ENCODE assay signal across 1 cellular context in the genomic region with DNA sequence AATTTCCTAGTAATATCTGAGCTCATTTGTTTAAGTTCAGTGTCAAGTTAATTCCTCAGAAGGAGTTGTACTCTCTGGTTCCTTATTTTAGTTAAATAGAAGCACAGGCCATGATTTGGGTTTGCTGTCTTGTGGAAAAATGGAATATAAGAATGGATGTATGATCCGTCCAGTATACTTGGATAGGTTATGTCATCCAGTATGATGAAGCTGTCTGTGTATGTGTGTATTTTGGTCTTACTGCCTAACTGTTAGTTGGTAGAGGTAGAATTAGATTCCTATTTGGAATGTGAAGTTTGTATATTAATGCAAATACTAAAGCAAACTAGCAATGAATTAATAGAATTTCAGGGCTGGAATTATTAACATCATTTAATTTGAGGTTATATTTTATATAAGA.
TF ChIP-seq lines count a peak whose summit lies in the region.

No MANE protein-coding gene starts in this region.

TF ChIP-seq in GM12878, 131 proteins besides CTCF, POLR2A, EP300 and RAD21:
- no peak for TF ChIP-seq BCL3 (IDR thresholded peaks at IDR 0.05; ENCODE audit: borderline replicate concordance, insufficient read depth, low read depth, low read length, poor library complexity, severe bottlenecking)
- no peak for TF ChIP-seq HCFC1 (IDR thresholded peaks at IDR 0.05; ENCODE audit: low read length)
- TF ChIP-seq MYB (IDR thresholded peaks at IDR 0.05; ENCODE audit: borderline replicate concordance, low read depth, low read length), result no peak
- TF ChIP-seq E2F8 (IDR thresholded peaks at IDR 0.05; ENCODE audit: low read depth, partially characterized antibody), result no peak
- TF ChIP-seq RB1 (IDR thresholded peaks at IDR 0.05; ENCODE audit: borderline replicate concordance), result no peak
- TF ChIP-seq IKZF2 (IDR thresholded peaks at IDR 0.05), result no peak
- TF ChIP-seq, protein P1, sequence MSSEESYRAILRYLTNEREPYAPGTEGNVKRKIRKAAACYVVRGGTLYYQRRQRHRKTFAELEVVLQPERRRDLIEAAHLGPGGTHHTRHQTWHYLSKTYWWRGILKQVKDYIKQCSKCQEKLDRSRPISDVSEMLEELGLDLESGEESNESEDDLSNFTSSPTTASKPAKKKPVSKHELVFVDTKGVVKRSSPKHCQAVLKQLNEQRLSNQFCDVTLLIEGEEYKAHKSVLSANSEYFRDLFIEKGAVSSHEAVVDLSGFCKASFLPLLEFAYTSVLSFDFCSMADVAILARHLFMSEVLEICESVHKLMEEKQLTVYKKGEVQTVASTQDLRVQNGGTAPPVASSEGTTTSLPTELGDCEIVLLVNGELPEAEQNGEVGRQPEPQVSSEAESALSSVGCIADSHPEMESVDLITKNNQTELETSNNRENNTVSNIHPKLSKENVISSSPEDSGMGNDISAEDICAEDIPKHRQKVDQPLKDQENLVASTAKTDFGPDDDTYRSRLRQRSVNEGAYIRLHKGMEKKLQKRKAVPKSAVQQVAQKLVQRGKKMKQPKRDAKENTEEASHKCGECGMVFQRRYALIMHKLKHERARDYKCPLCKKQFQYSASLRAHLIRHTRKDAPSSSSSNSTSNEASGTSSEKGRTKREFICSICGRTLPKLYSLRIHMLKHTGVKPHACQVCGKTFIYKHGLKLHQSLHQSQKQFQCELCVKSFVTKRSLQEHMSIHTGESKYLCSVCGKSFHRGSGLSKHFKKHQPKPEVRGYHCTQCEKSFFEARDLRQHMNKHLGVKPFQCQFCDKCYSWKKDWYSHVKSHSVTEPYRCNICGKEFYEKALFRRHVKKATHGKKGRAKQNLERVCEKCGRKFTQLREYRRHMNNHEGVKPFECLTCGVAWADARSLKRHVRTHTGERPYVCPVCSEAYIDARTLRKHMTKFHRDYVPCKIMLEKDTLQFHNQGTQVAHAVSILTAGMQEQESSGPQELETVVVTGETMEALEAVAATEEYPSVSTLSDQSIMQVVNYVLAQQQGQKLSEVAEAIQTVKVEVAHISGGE (CRISPR knock-in tag; IDR thresholded peaks at IDR 0.05), result no peak
- TF ChIP-seq NRF1 (conservative IDR thresholded peaks at IDR 0.05; ENCODE audit: low read depth, low read length), result no peak
- no peak for TF ChIP-seq SUZ12 (IDR thresholded peaks at IDR 0.05; ENCODE audit: unreplicated experiment)
- TF ChIP-seq TBL1XR1 (IDR thresholded peaks at IDR 0.05; ENCODE audit: low read depth, low read length), result no peak
- no peak for TF ChIP-seq NR2C1 (IDR thresholded peaks at IDR 0.05)
- no peak for TF ChIP-seq RELB (IDR thresholded peaks at IDR 0.05; ENCODE audit: low read depth)
- TF ChIP-seq SMAD5 (IDR thresholded peaks at IDR 0.05; ENCODE audit: low read depth), result no peak
- TF ChIP-seq, protein P2, sequence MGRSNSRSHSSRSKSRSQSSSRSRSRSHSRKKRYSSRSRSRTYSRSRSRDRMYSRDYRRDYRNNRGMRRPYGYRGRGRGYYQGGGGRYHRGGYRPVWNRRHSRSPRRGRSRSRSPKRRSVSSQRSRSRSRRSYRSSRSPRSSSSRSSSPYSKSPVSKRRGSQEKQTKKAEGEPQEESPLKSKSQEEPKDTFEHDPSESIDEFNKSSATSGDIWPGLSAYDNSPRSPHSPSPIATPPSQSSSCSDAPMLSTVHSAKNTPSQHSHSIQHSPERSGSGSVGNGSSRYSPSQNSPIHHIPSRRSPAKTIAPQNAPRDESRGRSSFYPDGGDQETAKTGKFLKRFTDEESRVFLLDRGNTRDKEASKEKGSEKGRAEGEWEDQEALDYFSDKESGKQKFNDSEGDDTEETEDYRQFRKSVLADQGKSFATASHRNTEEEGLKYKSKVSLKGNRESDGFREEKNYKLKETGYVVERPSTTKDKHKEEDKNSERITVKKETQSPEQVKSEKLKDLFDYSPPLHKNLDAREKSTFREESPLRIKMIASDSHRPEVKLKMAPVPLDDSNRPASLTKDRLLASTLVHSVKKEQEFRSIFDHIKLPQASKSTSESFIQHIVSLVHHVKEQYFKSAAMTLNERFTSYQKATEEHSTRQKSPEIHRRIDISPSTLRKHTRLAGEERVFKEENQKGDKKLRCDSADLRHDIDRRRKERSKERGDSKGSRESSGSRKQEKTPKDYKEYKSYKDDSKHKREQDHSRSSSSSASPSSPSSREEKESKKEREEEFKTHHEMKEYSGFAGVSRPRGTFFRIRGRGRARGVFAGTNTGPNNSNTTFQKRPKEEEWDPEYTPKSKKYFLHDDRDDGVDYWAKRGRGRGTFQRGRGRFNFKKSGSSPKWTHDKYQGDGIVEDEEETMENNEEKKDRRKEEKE (IDR thresholded peaks at IDR 0.05), result no peak
